In genomic region chr2:32018789-32019482, GRCh38 we compare ENCODE assay signal across 8 cellular contexts. TPM values are rescaled to one million over a fixed set of nuclear protein-coding genes. Genes with fewer than 3 reads are reported as not detected.
DNase-seq lines count a peak whose midpoint lies in the region; ATAC-seq, FAIRE-seq and TF ChIP-seq lines count a peak whose summit lies in the region.
"Not testable (repeated sequence)": the region's sequence is repeated elsewhere in the genome, so short reads cannot be mapped to it uniquely, and the experiment has no call there.

No MANE protein-coding gene starts in this region.

- H4K20me1 ChIP-seq in HepG2 (ENCODE audit: insufficient read depth, low read length), result not testable (repeated sequence)

- not testable (repeated sequence) for H3K27me3 ChIP-seq in BE2C; RWPE2 (ENCODE audit: insufficient read depth, poor library complexity, severe bottlenecking); bronchial epithelial cell (ENCODE audit: control insufficient read depth, insufficient read depth, low read length); foreskin keratinocyte; HepG2 (ENCODE audit: control insufficient read depth in 1 of 2, insufficient read depth in 2 of 2, low read length in 2 of 2); small intestine (ENCODE audit: control insufficient read depth in 2 of 2, insufficient read depth in 2 of 2, low read length in 2 of 2)

- not testable (repeated sequence) for H3K4me3 ChIP-seq in BE2C (ENCODE audit: low read depth, low read length); HEK293 (ENCODE audit: low read depth, low read length); RWPE2 (ENCODE audit: severe bottlenecking); bronchial epithelial cell (ENCODE audit: low read depth, low read length); HepG2 (replicated peaks in 1 of 3; ENCODE audit: insufficient read depth in 1 of 3, low read depth in 2 of 3, low read length in 3 of 3); small intestine (ENCODE audit: low read depth in 1 of 2, low read length in 2 of 2)

- H3K4me2 ChIP-seq in HepG2 (ENCODE audit: low read depth, low read length), result not testable (repeated sequence)

- H3K4me1 ChIP-seq in BE2C; HEK293 (ENCODE audit: control insufficient read depth, insufficient read depth, low read length); RWPE2 (ENCODE audit: insufficient read depth, poor library complexity, severe bottlenecking); foreskin keratinocyte; HepG2 (ENCODE audit: insufficient read depth, low read length); small intestine (ENCODE audit: control insufficient read depth in 2 of 2, insufficient read depth in 1 of 2, low read depth in 1 of 2, low read length in 1 of 2): not testable (repeated sequence)

- POLR2A ChIA-PET in HEK293 (lab: Yijun Ruan, JAX), result interaction anchor here (0.7 to 1.0 kb wide), 2 partner anchors 21 to 44 kb away, joined by 3 to 4 read pairs; partner anchors contain the start of genes DPY30 and SPAST
- POLR2A ChIA-PET in HepG2 (lab: Yijun Ruan, JAX), result interaction anchor here (0.7 to 2.5 kb wide), 5 partner anchors 7 to 44 kb away, joined by 3 to 11 read pairs (median 5); partner anchors contain the start of genes DPY30 and SPAST

- H3K27ac ChIP-seq in HEK293 (ENCODE audit: extremely low read depth, low read depth, low read length); RWPE2 (ENCODE audit: poor library complexity, severe bottlenecking); foreskin keratinocyte; HepG2 (ENCODE audit: extremely low read length, insufficient read depth, low read length); small intestine (ENCODE audit: low read depth in 1 of 2, low read length in 1 of 2): not testable (repeated sequence)

- 97% methylated on average over 9 of the region's 9 CpGs for WGBS in HepG2 (ENCODE audit: low lambda C conversion rate)
- 65 to 84% (median 78%) methylated on average over 9 of the region's 9 CpGs for WGBS in small intestine, 3 donors

- FAIRE-seq in bronchial epithelial cell (lab: Jason Lieb, UNC); HepG2 (lab: Jason Lieb, UNC); small intestine (lab: Jason Lieb, UNC): not testable (repeated sequence)

- TF ChIP-seq CTCF in BE2C (IDR thresholded peaks at IDR 0.05; ENCODE audit: low read depth, low read length); HEK293 (tag by site-specific recombination; IDR thresholded peaks at IDR 0.05); RWPE2 (IDR thresholded peaks at IDR 0.05; ENCODE audit: poor library complexity, severe bottlenecking); bronchial epithelial cell (IDR thresholded peaks at IDR 0.05; ENCODE audit: insufficient read depth, low read length, severe bottlenecking); foreskin keratinocyte (conservative IDR thresholded peaks at IDR 0.05); HepG2 (CRISPR knock-in tag; IDR thresholded peaks at IDR 0.05): not testable (repeated sequence)

- H3K9ac ChIP-seq in HepG2 (ENCODE audit: insufficient read depth, low read depth, low read length), result not testable (repeated sequence)

- H2AFZ ChIP-seq in HepG2 (ENCODE audit: low read length), result not testable (repeated sequence)

- not testable (repeated sequence) for TF ChIP-seq POLR2A in HepG2 (IDR thresholded peaks at IDR 0.05; ENCODE audit: insufficient read depth in 1 of 2, low read depth in 2 of 2, low read length in 2 of 2)

- in situ Hi-C loops in HepG2 (cut with HindIII; ENCODE audit: extremely low pct_ligation_motif_present, low pct_unique_long_range_greater_than_20kb), result not testable (repeated sequence)

- not testable (repeated sequence) for TF ChIP-seq EP300 in HepG2 (IDR thresholded peaks at IDR 0.05; ENCODE audit: low read depth in 2 of 2, low read length in 2 of 2); HepG2 (CRISPR knock-in tag; IDR thresholded peaks at IDR 0.05; ENCODE audit: borderline replicate concordance)

- ATAC-seq in RWPE2 (ENCODE audit: low read depth), result peak; percentile 27; the same call in 2 of the 3 replicates
- peak; percentile 92 for ATAC-seq in foreskin keratinocyte
- peak; percentile 35 for ATAC-seq in HepG2

- not testable (repeated sequence) for BruUV-seq in HepG2 (replicated peaks; lab: Mats Ljungman, UMichigan)

- CTCF ChIA-PET in HEK293 (lab: Yijun Ruan, JAX); HepG2 (lab: Yijun Ruan, JAX; ENCODE audit: low intra/inter-chr PET ratio, low total read pairs): not testable (repeated sequence)

- peak; percentile 40 for DNase-seq in BE2C
- peak; percentile 15 for DNase-seq in NCI-H2171 treated with DMSO at 0.1 percent for 48 hours (lab: John Stamatoyannopoulos, UW)
- not testable (repeated sequence) for DNase-seq in RWPE2 (ENCODE audit: low spot score); HepG2 (ENCODE audit: low spot score)
- DNase-seq in bronchial epithelial cell (ENCODE audit: low read depth), result peak; percentile 68
- DNase-seq in foreskin keratinocyte, result peak; percentile 54 to 75
- DNase-seq in small intestine, result peak; percentile 66

- not testable (repeated sequence) for H3K9me3 ChIP-seq in BE2C; HEK293 (ENCODE audit: control insufficient read depth, insufficient read depth, low read depth, low read length); RWPE2 (ENCODE audit: severe bottlenecking); HepG2 (ENCODE audit: low read length); small intestine (ENCODE audit: control insufficient read depth, low read depth)

- not testable (repeated sequence) for H3K79me2 ChIP-seq in HepG2 (ENCODE audit: insufficient read depth, low read length)

- not testable (repeated sequence) for H3K36me3 ChIP-seq in BE2C; bronchial epithelial cell (ENCODE audit: control insufficient read depth, insufficient read depth, low read length); small intestine (ENCODE audit: control insufficient read depth in 2 of 2, insufficient read depth in 2 of 2, low read length in 2 of 2)
- H3K36me3 ChIP-seq in HEK293 (ENCODE audit: control insufficient read depth in 2 of 2, insufficient read depth in 1 of 2, low read length in 2 of 2), result peaks cover 25 to 41% of the 10 kb centered on the region in 2 experiments
- H3K36me3 ChIP-seq in RWPE2 (ENCODE audit: low read depth), result peaks cover 51% of the 10 kb centered on the region
- peaks cover 5 to 30% of the 10 kb centered on the region in 2 experiments for H3K36me3 ChIP-seq in HepG2 (replicated peaks in 1 of 2; ENCODE audit: control insufficient read depth in 1 of 2, insufficient read depth in 2 of 2, low read length in 2 of 2)

- not testable (repeated sequence) for TF ChIP-seq RAD21 in HepG2 (CRISPR knock-in tag; IDR thresholded peaks at IDR 0.05)

- intact Hi-C loops in HepG2 (cut with micrococcal nuclease; ENCODE audit: unreplicated experiment), result not testable (repeated sequence)

RNA-seq across cellular contexts. Expression of gene MEMO1, which starts 8.1 kb away (rescaled TPM):
- polyA plus RNA-seq in BE2C (2012; ENCODE audit: insufficient read depth, insufficient read length, low read depth), result 34.4 TPM
- total RNA-seq in bronchial epithelial cell (29.2 and 29.7 TPM in 2 replicates), foreskin keratinocyte (75.4 and 79.2 TPM in 2 replicates), HepG2 (2016; rRNA removed; fragmentation: Illumina TruSeq; extraction: Trizol) (68.0 and 69.8 TPM in 2 replicates)
- polyA plus RNA-seq in foreskin keratinocyte (56.1 and 63.1 TPM in 2 replicates), HepG2 (2011; rRNA removed) (69.3 and 81.6 TPM in 2 replicates), small intestine (10 to 100 TPM; 30.3 to 33.3 (median 32.7) TPM)
- total RNA-seq in HepG2 (2016; cell fraction: cytosol; rRNA removed; fragmentation: Illumina TruSeq; extraction: Trizol; ENCODE audit: low read depth), result 140 and 144 TPM in 2 replicates
- 65.7 and 68.0 TPM in 2 replicates for total RNA-seq in HepG2 (2016; cell fraction: insoluble cytoplasmic fraction; rRNA removed; fragmentation: Illumina TruSeq; extraction: Trizol)
- total RNA-seq in HepG2 (2016; cell fraction: membrane; rRNA removed; fragmentation: Illumina TruSeq; extraction: Trizol), result 143 and 162 TPM in 2 replicates
- total RNA-seq in HepG2 (2016; cell fraction: nucleus; rRNA removed; fragmentation: Illumina TruSeq; extraction: Trizol), result 45.7 and 49.1 TPM in 2 replicates
- 51.1 and 54.3 TPM in 2 replicates for polyA plus RNA-seq in HepG2 (2011; cell fraction: cytosol; rRNA removed)
- 35.0 and 37.6 TPM in 2 replicates for polyA plus RNA-seq in HepG2 (2011; cell fraction: nucleus; rRNA removed)
- 80.1 and 81.8 TPM in 2 replicates for polyA plus RNA-seq in HepG2 (2012)
- polyA plus RNA-seq in HepG2 (2016; cell fraction: cytosol; fragmentation: Illumina TruSeq; extraction: Trizol; ENCODE audit: low read depth), result 152 and 156 TPM in 2 replicates
- 81.9 and 84.7 TPM in 2 replicates for polyA plus RNA-seq in HepG2 (2016; cell fraction: insoluble cytoplasmic fraction; fragmentation: Illumina TruSeq; extraction: Trizol; ENCODE audit: low read depth)
- polyA plus RNA-seq in HepG2 (2016; cell fraction: membrane; fragmentation: Illumina TruSeq; extraction: Trizol; ENCODE audit: low read depth), result 169 and 183 TPM in 2 replicates
- 55.9 and 58.9 TPM in 2 replicates for polyA plus RNA-seq in HepG2 (2016; cell fraction: nucleus; fragmentation: Illumina TruSeq; extraction: Trizol; ENCODE audit: insufficient read depth, low read depth)
- polyA minus RNA-seq in HepG2 (2011; rRNA and poly(A)+ RNA removed; ENCODE audit: low replicate concordance), result 33.0 and 51.0 TPM in 2 replicates
- polyA minus RNA-seq in HepG2 (2011; cell fraction: cytosol; rRNA and poly(A)+ RNA removed), result 36.1 and 40.9 TPM in 2 replicates
- 48.9 and 60.9 TPM in 2 replicates for polyA minus RNA-seq in HepG2 (2011; cell fraction: nucleus; rRNA and poly(A)+ RNA removed)

RNA-seq across cellular contexts. Expression of gene DPY30, which starts 20.7 kb away (rescaled TPM):
- polyA plus RNA-seq in BE2C (2012; ENCODE audit: insufficient read depth, insufficient read length, low read depth), result 99.9 TPM
- 60.3 and 75.7 TPM in 2 replicates for total RNA-seq in bronchial epithelial cell
- 84.8 and 93.8 TPM in 2 replicates for total RNA-seq in foreskin keratinocyte
- 134 and 141 TPM in 2 replicates for polyA plus RNA-seq in foreskin keratinocyte
- total RNA-seq in HepG2 (2016; rRNA removed; fragmentation: Illumina TruSeq; extraction: Trizol), result 118 and 165 TPM in 2 replicates
- total RNA-seq in HepG2 (2016; cell fraction: cytosol; rRNA removed; fragmentation: Illumina TruSeq; extraction: Trizol; ENCODE audit: low read depth), result 40.1 and 50.6 TPM in 2 replicates
- total RNA-seq in HepG2 (2016; cell fraction: insoluble cytoplasmic fraction; rRNA removed; fragmentation: Illumina TruSeq; extraction: Trizol), result 124 and 177 TPM in 2 replicates
- 59.4 and 69.6 TPM in 2 replicates for total RNA-seq in HepG2 (2016; cell fraction: membrane; rRNA removed; fragmentation: Illumina TruSeq; extraction: Trizol)
- total RNA-seq in HepG2 (2016; cell fraction: nucleus; rRNA removed; fragmentation: Illumina TruSeq; extraction: Trizol), result 49.2 and 53.2 TPM in 2 replicates
- polyA plus RNA-seq in HepG2 (2011; rRNA removed), result 78.9 and 98.1 TPM in 2 replicates
- polyA plus RNA-seq in HepG2 (2011; cell fraction: cytosol; rRNA removed), result 74.9 and 105 TPM in 2 replicates
- 24.3 and 28.3 TPM in 2 replicates for polyA plus RNA-seq in HepG2 (2011; cell fraction: nucleus; rRNA removed)
- 123 and 125 TPM in 2 replicates for polyA plus RNA-seq in HepG2 (2012)
- 42.4 and 55.4 TPM in 2 replicates for polyA plus RNA-seq in HepG2 (2016; cell fraction: cytosol; fragmentation: Illumina TruSeq; extraction: Trizol; ENCODE audit: low read depth)
- 196 and 205 TPM in 2 replicates for polyA plus RNA-seq in HepG2 (2016; cell fraction: insoluble cytoplasmic fraction; fragmentation: Illumina TruSeq; extraction: Trizol; ENCODE audit: low read depth)
- 59.7 and 72.0 TPM in 2 replicates for polyA plus RNA-seq in HepG2 (2016; cell fraction: membrane; fragmentation: Illumina TruSeq; extraction: Trizol; ENCODE audit: low read depth)
- polyA plus RNA-seq in HepG2 (2016; cell fraction: nucleus; fragmentation: Illumina TruSeq; extraction: Trizol; ENCODE audit: insufficient read depth, low read depth), result 83.1 and 84.8 TPM in 2 replicates
- 9.6 and 24.6 TPM in 2 replicates for polyA minus RNA-seq in HepG2 (2011; rRNA and poly(A)+ RNA removed; ENCODE audit: low replicate concordance)
- polyA minus RNA-seq in HepG2 (2011; cell fraction: cytosol; rRNA and poly(A)+ RNA removed), result 31.1 and 32.5 TPM in 2 replicates
- 18.8 and 27.2 TPM in 2 replicates for polyA minus RNA-seq in HepG2 (2011; cell fraction: nucleus; rRNA and poly(A)+ RNA removed)
- polyA plus RNA-seq in small intestine, result 100 to 1,000 TPM in 2 of 3 donors, 10 to 100 TPM in 1; 84.8 to 125 (median 110) TPM

RNA-seq across cellular contexts. Expression of gene SPAST, which starts 44.4 kb away (rescaled TPM):
- 3.9 TPM for polyA plus RNA-seq in BE2C (2012; ENCODE audit: insufficient read depth, insufficient read length, low read depth)
- total RNA-seq in bronchial epithelial cell (22.7 and 25.5 TPM in 2 replicates), foreskin keratinocyte (12.7 and 13.6 TPM in 2 replicates), HepG2 (2016; rRNA removed; fragmentation: Illumina TruSeq; extraction: Trizol) (40.4 and 41.5 TPM in 2 replicates)
- polyA plus RNA-seq in foreskin keratinocyte (3.0 and 3.1 TPM in 2 replicates), HepG2 (2011; rRNA removed) (8.1 and 11.5 TPM in 2 replicates), small intestine (1 to 10 TPM; 5.8 to 7.3 (median 6.5) TPM)
- total RNA-seq in HepG2 (2016; cell fraction: cytosol; rRNA removed; fragmentation: Illumina TruSeq; extraction: Trizol; ENCODE audit: low read depth), result 23.2 and 26.1 TPM in 2 replicates
- 37.5 and 39.9 TPM in 2 replicates for total RNA-seq in HepG2 (2016; cell fraction: insoluble cytoplasmic fraction; rRNA removed; fragmentation: Illumina TruSeq; extraction: Trizol)
- total RNA-seq in HepG2 (2016; cell fraction: membrane; rRNA removed; fragmentation: Illumina TruSeq; extraction: Trizol), result 33.7 and 34.4 TPM in 2 replicates
- 24.5 and 29.2 TPM in 2 replicates for total RNA-seq in HepG2 (2016; cell fraction: nucleus; rRNA removed; fragmentation: Illumina TruSeq; extraction: Trizol)
- polyA plus RNA-seq in HepG2 (2011; cell fraction: cytosol; rRNA removed), result 4.7 and 7.3 TPM in 2 replicates
- polyA plus RNA-seq in HepG2 (2011; cell fraction: nucleus; rRNA removed), result 3.2 and 3.8 TPM in 2 replicates
- polyA plus RNA-seq in HepG2 (2012), result 11.4 and 14.0 TPM in 2 replicates
- 2.0 and 2.8 TPM in 2 replicates for polyA plus RNA-seq in HepG2 (2016; cell fraction: cytosol; fragmentation: Illumina TruSeq; extraction: Trizol; ENCODE audit: low read depth)
- 20.2 and 21.0 TPM in 2 replicates for polyA plus RNA-seq in HepG2 (2016; cell fraction: insoluble cytoplasmic fraction; fragmentation: Illumina TruSeq; extraction: Trizol; ENCODE audit: low read depth)
- 8.6 and 9.2 TPM in 2 replicates for polyA plus RNA-seq in HepG2 (2016; cell fraction: membrane; fragmentation: Illumina TruSeq; extraction: Trizol; ENCODE audit: low read depth)
- polyA plus RNA-seq in HepG2 (2016; cell fraction: nucleus; fragmentation: Illumina TruSeq; extraction: Trizol; ENCODE audit: insufficient read depth, low read depth), result 18.4 and 19.9 TPM in 2 replicates
- 5.2 and 7.0 TPM in 2 replicates for polyA minus RNA-seq in HepG2 (2011; rRNA and poly(A)+ RNA removed; ENCODE audit: low replicate concordance)
- 22.6 and 33.6 TPM in 2 replicates for polyA minus RNA-seq in HepG2 (2011; cell fraction: cytosol; rRNA and poly(A)+ RNA removed)
- 16.0 and 20.1 TPM in 2 replicates for polyA minus RNA-seq in HepG2 (2011; cell fraction: nucleus; rRNA and poly(A)+ RNA removed)

Comparison
In these comparisons a context has a peak if more than half of its experiments do, and no peak if none do; other contexts are left out.
1. ATAC-seq: peak in every context shown above with its lines; median percentile 92 in foreskin keratinocyte; 35 in HepG2; 27 in RWPE2.